Comparison of ENCODE assay signal across 8 cellular contexts in the genomic region with DNA sequence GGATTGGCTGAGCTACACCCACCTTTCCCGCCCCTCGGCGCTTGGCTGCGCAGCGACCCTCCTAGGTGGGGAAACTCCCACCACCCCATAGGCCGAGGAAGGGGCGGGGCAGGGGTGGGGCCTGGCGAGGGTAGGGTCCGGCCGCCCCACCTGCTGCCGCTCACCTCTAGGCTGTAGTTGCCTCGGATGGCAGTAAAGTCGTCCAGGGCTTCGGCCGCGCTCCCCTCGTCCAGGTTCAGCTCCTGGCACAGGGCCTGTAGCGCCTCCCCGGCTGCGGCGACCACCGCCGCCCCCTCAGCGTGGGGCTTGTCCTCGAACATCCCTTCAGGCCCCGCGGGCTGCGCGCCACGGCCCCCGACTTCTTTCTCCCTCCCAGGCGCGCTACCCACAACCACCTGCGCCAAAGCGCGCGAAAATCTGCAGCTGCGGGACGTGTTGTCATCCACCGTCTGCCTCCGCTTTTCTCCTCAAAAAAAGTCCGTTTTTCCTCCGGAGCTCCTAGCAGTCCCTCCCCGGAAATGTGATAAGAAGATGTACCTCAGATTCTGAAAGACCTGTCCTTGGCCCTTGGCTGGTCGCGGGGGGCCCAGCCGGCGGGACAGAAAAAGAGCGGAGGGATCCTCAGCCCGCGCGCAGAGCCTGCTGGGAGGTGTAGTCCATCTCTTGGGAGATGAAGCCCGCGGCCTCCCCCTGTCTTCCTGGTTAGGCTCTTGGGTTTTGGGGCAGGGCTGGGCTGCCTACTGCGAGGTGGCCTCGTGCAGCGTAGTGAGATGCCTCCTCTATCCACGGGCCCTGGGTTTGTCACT. TPM values are rescaled to one million over a fixed set of nuclear protein-coding genes. Genes with fewer than 3 reads are reported as not detected.
DNase-seq lines count a peak whose midpoint lies in the region; ATAC-seq and TF ChIP-seq lines count a peak whose summit lies in the region.

A gene with protein sequence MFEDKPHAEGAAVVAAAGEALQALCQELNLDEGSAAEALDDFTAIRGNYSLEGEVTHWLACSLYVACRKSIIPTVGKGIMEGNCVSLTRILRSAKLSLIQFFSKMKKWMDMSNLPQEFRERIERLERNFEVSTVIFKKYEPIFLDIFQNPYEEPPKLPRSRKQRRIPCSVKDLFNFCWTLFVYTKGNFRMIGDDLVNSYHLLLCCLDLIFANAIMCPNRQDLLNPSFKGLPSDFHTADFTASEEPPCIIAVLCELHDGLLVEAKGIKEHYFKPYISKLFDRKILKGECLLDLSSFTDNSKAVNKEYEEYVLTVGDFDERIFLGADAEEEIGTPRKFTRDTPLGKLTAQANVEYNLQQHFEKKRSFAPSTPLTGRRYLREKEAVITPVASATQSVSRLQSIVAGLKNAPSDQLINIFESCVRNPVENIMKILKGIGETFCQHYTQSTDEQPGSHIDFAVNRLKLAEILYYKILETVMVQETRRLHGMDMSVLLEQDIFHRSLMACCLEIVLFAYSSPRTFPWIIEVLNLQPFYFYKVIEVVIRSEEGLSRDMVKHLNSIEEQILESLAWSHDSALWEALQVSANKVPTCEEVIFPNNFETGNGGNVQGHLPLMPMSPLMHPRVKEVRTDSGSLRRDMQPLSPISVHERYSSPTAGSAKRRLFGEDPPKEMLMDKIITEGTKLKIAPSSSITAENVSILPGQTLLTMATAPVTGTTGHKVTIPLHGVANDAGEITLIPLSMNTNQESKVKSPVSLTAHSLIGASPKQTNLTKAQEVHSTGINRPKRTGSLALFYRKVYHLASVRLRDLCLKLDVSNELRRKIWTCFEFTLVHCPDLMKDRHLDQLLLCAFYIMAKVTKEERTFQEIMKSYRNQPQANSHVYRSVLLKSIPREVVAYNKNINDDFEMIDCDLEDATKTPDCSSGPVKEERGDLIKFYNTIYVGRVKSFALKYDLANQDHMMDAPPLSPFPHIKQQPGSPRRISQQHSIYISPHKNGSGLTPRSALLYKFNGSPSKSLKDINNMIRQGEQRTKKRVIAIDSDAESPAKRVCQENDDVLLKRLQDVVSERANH (minus strand): TSS at position 389 of the 806 bp plus-strand sequence. CDS start 69 bp downstream, at position 320.

- peak within 1 kb of the TSS; percentile 96 for H3K4me3 Mint-ChIP-seq in T-helper 2 cell treated with Interferon-gamma antibody and Interleukin-4, amounts not matched to agents 5 μg/mL and 100 μg/mL, for 36 hours

- H3K27ac ChIP-seq in hepatocyte = peak within 1 kb of the TSS; percentile 95

- in situ Hi-C loops in GM13976 (cut with MboI; ENCODE audit: low sequenced_read_pairs, unreplicated experiment) = no loop called here
- in situ Hi-C loops in astrocyte of the cerebellum (cut with HindIII; ENCODE audit: low sequenced_read_pairs) = no loop called here

- H3K79me2 ChIP-seq in hepatocyte = peaks cover 27% of the 10 kb centered on the region

- peak; percentile 22 for TF ChIP-seq CTCF in GM13976 (IDR thresholded peaks at IDR 0.05; ENCODE audit: borderline replicate concordance, control extremely low read depth, extremely low read depth, insufficient read depth, missing control alignments)
- peak; percentile 42 for TF ChIP-seq CTCF in astrocyte of the cerebellum (IDR thresholded peaks at IDR 0.05; ENCODE audit: low read depth, low read length, missing control alignments)
- TF ChIP-seq CTCF in hepatocyte (IDR thresholded peaks at IDR 0.05; ENCODE audit: poor library complexity) = no peak

- H3K9me3 Mint-ChIP-seq in T-helper 2 cell treated with Interferon-gamma antibody and Interleukin-4, amounts not matched to agents 5 μg/mL and 100 μg/mL, for 36 hours = no peaks in the 10 kb centered on the region

- no peaks in the 10 kb centered on the region for H3K9me3 ChIP-seq in hepatocyte (ENCODE audit: low read depth)

- H2AFZ ChIP-seq in hepatocyte = peak within 1 kb of the TSS; percentile 100

- peaks cover 3% of the 10 kb centered on the region for H3K4me1 ChIP-seq in hepatocyte (ENCODE audit: insufficient read depth)

- H3K36me3 Mint-ChIP-seq in T-helper 2 cell treated with Interferon-gamma antibody and Interleukin-4, amounts not matched to agents 5 μg/mL and 100 μg/mL, for 36 hours (ENCODE audit: low read depth) = peaks cover 31% of the 10 kb centered on the region

- DNase-seq in GM13976 (ENCODE audit: low spot score) (peak; percentile 87), NCI-H187 treated with DMSO at 0.1 percent for 48 hours (lab: John Stamatoyannopoulos, UW) (peak; percentile 36), astrocyte of the cerebellum (ENCODE audit: low read depth) (peak; percentile 49), hepatocyte (ENCODE audit: low spot score) (peak; percentile 85), renal cortical epithelial cell (ENCODE audit: low read depth) (peak; percentile 36)
- DNase-seq in T-helper 2 cell treated with Interferon-gamma antibody and Interleukin-4, amounts not matched to agents 5 μg/mL and 100 μg/mL, for 36 hours (ENCODE audit: low spot score) = peak; percentile 88

- ATAC-seq in HG02938 (IDR thresholded peaks at IDR 0.05; ENCODE audit: unreplicated experiment) (peak; percentile 68), GM18519 (IDR thresholded peaks at IDR 0.05; ENCODE audit: low FRiP score, unreplicated experiment) (no peak)

- peaks cover 28% of the 10 kb centered on the region for H3K4me1 Mint-ChIP-seq in T-helper 2 cell treated with Interferon-gamma antibody and Interleukin-4, amounts not matched to agents 5 μg/mL and 100 μg/mL, for 36 hours (ENCODE audit: low read depth)

- H3K27ac Mint-ChIP-seq in T-helper 2 cell treated with Interferon-gamma antibody and Interleukin-4, amounts not matched to agents 5 μg/mL and 100 μg/mL, for 36 hours = peak within 1 kb of the TSS; percentile 98

- H3K4me2 ChIP-seq in hepatocyte = peak within 1 kb of the TSS; percentile 95

- H4K20me1 ChIP-seq in hepatocyte (ENCODE audit: insufficient read depth, poor library complexity, severe bottlenecking) = no peaks in the 10 kb centered on the region

- WGBS in hepatocyte (ENCODE audit: low lambda C conversion rate, missing lambda C conversion rate) = under 1% methylated on average over 47 of the region's 58 CpGs

- no peaks in the 10 kb centered on the region for H3K9me2 ChIP-seq in hepatocyte (replicated peaks; ENCODE audit: insufficient read depth)

- no peaks in the 10 kb centered on the region for H3K27me3 ChIP-seq in hepatocyte

- H3K27me3 Mint-ChIP-seq in T-helper 2 cell treated with Interferon-gamma antibody and Interleukin-4, amounts not matched to agents 5 μg/mL and 100 μg/mL, for 36 hours (ENCODE audit: low read depth) = no peaks in the 10 kb centered on the region

- H3K4me3 ChIP-seq in astrocyte of the cerebellum (ENCODE audit: low read depth, low read length) (peak within 1 kb of the TSS; percentile 71), hepatocyte (peak within 1 kb of the TSS; percentile 100)

- no peaks in the 10 kb centered on the region for H3K36me3 ChIP-seq in hepatocyte (replicated peaks; ENCODE audit: insufficient read depth, low read depth)

RNA-seq across cellular contexts. Expression of the gene that starts here (rescaled TPM):
- total RNA-seq in hepatocyte (7.5 and 9.2 TPM in 2 replicates), renal cortical epithelial cell (5.8 and 8.7 TPM in 2 replicates)
- 2.5 and 3.5 TPM in 2 replicates for polyA plus RNA-seq in hepatocyte

Comparison
In these comparisons a context has a peak if more than half of its experiments do, and no peak if none do; other contexts are left out.
1. DNase-seq: peak in every context shown above with its lines; median percentile 88 in T-helper 2 cell treated with Interferon-gamma antibody and Interleukin-4, amounts not matched to agents 5 μg/mL and 100 μg/mL, for 36 hours; 87 in GM13976; 85 in hepatocyte; 49 in astrocyte of the cerebellum; 36 in NCI-H187 treated with DMSO at 0.1 percent for 48 hours; 36 in renal cortical epithelial cell.